In the genomic region with DNA sequence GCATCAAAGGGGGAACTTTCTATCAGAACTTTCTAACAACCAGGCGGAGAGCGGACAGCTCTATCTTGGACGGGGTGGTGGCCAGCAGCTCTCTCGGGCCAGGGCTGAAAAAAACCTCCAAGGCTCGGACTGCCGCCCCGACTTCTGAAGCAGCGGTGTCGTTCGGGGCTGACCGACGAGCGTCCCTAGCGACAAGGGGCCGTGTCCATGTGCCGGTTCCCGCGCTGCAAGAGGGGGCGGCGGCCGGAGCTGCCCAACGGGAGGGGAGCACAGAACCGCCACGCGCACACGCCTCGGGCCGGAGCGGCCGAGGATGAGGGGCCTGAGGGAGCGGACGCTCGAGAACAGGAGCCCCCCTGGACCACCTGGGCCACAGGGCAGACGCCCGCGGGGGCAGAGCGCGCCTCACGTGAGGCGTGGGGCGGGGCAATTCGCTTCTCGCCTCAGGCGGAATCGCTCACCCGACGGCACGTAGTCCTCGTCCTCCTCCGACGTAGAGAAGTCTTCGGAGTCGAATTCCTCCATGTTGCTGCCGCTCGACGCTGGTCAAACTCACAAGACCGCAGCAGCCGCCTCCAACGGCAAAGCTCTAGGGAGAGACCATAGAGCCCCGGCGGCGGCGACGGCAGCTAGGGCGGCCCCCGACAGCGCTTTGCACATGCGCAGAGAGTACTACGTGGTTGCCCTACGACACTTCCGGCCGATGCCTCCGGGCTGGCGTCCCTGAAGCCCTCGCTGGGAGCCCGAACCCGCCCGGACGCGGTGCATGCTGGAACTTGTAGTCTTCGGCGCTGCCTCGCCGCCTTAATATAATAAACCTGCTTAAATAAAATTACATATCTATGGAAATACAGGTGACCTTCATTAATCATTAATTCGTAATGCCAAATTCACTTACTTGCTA, we compare ENCODE assay signal across 1 cellular context.
TF ChIP-seq lines count a peak whose summit lies in the region.

A gene (minus strand): TSS at position 676 of the 904 bp plus-strand sequence. CDS start 151 bp downstream, at position 525.

TF ChIP-seq in HEK293, 187 proteins besides CTCF, POLR2A, EP300 and RAD21 (continued from another document and continues in another):
- TF ChIP-seq, protein P1, sequence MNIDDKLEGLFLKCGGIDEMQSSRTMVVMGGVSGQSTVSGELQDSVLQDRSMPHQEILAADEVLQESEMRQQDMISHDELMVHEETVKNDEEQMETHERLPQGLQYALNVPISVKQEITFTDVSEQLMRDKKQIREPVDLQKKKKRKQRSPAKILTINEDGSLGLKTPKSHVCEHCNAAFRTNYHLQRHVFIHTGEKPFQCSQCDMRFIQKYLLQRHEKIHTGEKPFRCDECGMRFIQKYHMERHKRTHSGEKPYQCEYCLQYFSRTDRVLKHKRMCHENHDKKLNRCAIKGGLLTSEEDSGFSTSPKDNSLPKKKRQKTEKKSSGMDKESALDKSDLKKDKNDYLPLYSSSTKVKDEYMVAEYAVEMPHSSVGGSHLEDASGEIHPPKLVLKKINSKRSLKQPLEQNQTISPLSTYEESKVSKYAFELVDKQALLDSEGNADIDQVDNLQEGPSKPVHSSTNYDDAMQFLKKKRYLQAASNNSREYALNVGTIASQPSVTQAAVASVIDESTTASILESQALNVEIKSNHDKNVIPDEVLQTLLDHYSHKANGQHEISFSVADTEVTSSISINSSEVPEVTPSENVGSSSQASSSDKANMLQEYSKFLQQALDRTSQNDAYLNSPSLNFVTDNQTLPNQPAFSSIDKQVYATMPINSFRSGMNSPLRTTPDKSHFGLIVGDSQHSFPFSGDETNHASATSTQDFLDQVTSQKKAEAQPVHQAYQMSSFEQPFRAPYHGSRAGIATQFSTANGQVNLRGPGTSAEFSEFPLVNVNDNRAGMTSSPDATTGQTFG (tag by site-specific recombination; IDR thresholded peaks at IDR 0.05; ENCODE audit: borderline replicate concordance): no peak
- TF ChIP-seq ZNF514 (tag by site-specific recombination; IDR thresholded peaks at IDR 0.05) (no peak), ZNF555 (tag by site-specific recombination; conservative IDR thresholded peaks at IDR 0.05) (no peak), SP7 (tag by site-specific recombination; IDR thresholded peaks at IDR 0.05) (peak; percentile 70), ZNF302 (tag by site-specific recombination; IDR thresholded peaks at IDR 0.05; ENCODE audit: low read depth) (no peak), ZNF394 (tag by site-specific recombination; IDR thresholded peaks at IDR 0.05; ENCODE audit: borderline replicate concordance) (no peak; the same call in 1 of the 2 replicates), GLIS1 (tag by site-specific recombination; IDR thresholded peaks at IDR 0.05) (peak; percentile 56), ZNF341 (tag by site-specific recombination; IDR thresholded peaks at IDR 0.05; ENCODE audit: low read depth) (peak; percentile 74), ZNF658 (tag by site-specific recombination; IDR thresholded peaks at IDR 0.05) (no peak), SETDB1 (IDR thresholded peaks at IDR 0.05; ENCODE audit: insufficient read length, low read length) (peak; percentile 50), REPIN1 (tag by site-specific recombination; IDR thresholded peaks at IDR 0.05; ENCODE audit: low read depth) (no peak), ZNF48 (tag by site-specific recombination; IDR thresholded peaks at IDR 0.05) (no peak), TRIM28 (IDR thresholded peaks at IDR 0.05; ENCODE audit: borderline replicate concordance, low read length) (no peak), ZNF354C (tag by site-specific recombination; IDR thresholded peaks at IDR 0.05; ENCODE audit: borderline replicate concordance, low read depth) (no peak), ZNF621 (tag by site-specific recombination; IDR thresholded peaks at IDR 0.05) (no peak), ZNF843 (tag by site-specific recombination; IDR thresholded peaks at IDR 0.05) (peak; percentile 76; the same call in 1 of the 2 replicates), ZNF596 (tag by site-specific recombination; IDR thresholded peaks at IDR 0.05) (peak; percentile 42; the same call in 1 of the 2 replicates), SCRT2 (tag by site-specific recombination; IDR thresholded peaks at IDR 0.05) (no peak), WT1 (tag by site-specific recombination; IDR thresholded peaks at IDR 0.05) (peak; percentile 31; the same call in 1 of the 2 replicates), KLF1 (tag by site-specific recombination; IDR thresholded peaks at IDR 0.05) (peak; percentile 75; the same call in 1 of the 2 replicates), ZBTB48 (tag by site-specific recombination; IDR thresholded peaks at IDR 0.05) (peak; percentile 99), ZNF335 (tag by site-specific recombination; conservative IDR thresholded peaks at IDR 0.05) (peak; percentile 99), ZNF266 (tag by site-specific recombination; IDR thresholded peaks at IDR 0.05; ENCODE audit: low read depth) (no peak; the same call in 1 of the 2 replicates), HOXD13 (CRISPR knock-in tag; IDR thresholded peaks at IDR 0.05; ENCODE audit: borderline replicate concordance) (no peak), ZSCAN16 (tag by site-specific recombination; IDR thresholded peaks at IDR 0.05) (0 out of 2 replicates have a peak, but pooled peaks have one; percentile 43), ZBTB21 (tag by site-specific recombination; IDR thresholded peaks at IDR 0.05) (no peak; the same call in 1 of the 2 replicates)
- TF ChIP-seq, protein P2, sequence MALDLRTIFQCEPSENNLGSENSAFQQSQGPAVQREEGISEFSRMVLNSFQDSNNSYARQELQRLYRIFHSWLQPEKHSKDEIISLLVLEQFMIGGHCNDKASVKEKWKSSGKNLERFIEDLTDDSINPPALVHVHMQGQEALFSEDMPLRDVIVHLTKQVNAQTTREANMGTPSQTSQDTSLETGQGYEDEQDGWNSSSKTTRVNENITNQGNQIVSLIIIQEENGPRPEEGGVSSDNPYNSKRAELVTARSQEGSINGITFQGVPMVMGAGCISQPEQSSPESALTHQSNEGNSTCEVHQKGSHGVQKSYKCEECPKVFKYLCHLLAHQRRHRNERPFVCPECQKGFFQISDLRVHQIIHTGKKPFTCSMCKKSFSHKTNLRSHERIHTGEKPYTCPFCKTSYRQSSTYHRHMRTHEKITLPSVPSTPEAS (tag by site-specific recombination; IDR thresholded peaks at IDR 0.05): no peak
- TF ChIP-seq, protein P3, sequence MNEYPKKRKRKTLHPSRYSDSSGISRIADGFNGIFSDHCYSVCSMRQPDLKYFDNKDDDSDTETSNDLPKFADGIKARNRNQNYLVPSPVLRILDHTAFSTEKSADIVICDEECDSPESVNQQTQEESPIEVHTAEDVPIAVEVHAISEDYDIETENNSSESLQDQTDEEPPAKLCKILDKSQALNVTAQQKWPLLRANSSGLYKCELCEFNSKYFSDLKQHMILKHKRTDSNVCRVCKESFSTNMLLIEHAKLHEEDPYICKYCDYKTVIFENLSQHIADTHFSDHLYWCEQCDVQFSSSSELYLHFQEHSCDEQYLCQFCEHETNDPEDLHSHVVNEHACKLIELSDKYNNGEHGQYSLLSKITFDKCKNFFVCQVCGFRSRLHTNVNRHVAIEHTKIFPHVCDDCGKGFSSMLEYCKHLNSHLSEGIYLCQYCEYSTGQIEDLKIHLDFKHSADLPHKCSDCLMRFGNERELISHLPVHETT (tag by site-specific recombination; IDR thresholded peaks at IDR 0.05): no peak
- TF ChIP-seq, protein P4, sequence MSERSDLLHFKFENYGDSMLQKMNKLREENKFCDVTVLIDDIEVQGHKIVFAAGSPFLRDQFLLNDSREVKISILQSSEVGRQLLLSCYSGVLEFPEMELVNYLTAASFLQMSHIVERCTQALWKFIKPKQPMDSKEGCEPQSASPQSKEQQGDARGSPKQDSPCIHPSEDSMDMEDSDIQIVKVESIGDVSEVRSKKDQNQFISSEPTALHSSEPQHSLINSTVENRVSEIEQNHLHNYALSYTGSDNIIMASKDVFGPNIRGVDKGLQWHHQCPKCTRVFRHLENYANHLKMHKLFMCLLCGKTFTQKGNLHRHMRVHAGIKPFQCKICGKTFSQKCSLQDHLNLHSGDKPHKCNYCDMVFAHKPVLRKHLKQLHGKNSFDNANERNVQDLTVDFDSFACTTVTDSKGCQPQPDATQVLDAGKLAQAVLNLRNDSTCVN (tag by site-specific recombination; optimal IDR thresholded peaks at IDR 0.05): peak; percentile 73
- TF ChIP-seq, protein P5, sequence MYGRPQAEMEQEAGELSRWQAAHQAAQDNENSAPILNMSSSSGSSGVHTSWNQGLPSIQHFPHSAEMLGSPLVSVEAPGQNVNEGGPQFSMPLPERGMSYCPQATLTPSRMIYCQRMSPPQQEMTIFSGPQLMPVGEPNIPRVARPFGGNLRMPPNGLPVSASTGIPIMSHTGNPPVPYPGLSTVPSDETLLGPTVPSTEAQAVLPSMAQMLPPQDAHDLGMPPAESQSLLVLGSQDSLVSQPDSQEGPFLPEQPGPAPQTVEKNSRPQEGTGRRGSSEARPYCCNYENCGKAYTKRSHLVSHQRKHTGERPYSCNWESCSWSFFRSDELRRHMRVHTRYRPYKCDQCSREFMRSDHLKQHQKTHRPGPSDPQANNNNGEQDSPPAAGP (tag by site-specific recombination; IDR thresholded peaks at IDR 0.05): peak; percentile 46; the same call in 1 of the 2 replicates
- TF ChIP-seq, protein P6, sequence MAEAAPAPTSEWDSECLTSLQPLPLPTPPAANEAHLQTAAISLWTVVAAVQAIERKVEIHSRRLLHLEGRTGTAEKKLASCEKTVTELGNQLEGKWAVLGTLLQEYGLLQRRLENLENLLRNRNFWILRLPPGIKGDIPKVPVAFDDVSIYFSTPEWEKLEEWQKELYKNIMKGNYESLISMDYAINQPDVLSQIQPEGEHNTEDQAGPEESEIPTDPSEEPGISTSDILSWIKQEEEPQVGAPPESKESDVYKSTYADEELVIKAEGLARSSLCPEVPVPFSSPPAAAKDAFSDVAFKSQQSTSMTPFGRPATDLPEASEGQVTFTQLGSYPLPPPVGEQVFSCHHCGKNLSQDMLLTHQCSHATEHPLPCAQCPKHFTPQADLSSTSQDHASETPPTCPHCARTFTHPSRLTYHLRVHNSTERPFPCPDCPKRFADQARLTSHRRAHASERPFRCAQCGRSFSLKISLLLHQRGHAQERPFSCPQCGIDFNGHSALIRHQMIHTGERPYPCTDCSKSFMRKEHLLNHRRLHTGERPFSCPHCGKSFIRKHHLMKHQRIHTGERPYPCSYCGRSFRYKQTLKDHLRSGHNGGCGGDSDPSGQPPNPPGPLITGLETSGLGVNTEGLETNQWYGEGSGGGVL (tag by site-specific recombination; IDR thresholded peaks at IDR 0.05): peak; percentile 81
- TF ChIP-seq, protein P7, sequence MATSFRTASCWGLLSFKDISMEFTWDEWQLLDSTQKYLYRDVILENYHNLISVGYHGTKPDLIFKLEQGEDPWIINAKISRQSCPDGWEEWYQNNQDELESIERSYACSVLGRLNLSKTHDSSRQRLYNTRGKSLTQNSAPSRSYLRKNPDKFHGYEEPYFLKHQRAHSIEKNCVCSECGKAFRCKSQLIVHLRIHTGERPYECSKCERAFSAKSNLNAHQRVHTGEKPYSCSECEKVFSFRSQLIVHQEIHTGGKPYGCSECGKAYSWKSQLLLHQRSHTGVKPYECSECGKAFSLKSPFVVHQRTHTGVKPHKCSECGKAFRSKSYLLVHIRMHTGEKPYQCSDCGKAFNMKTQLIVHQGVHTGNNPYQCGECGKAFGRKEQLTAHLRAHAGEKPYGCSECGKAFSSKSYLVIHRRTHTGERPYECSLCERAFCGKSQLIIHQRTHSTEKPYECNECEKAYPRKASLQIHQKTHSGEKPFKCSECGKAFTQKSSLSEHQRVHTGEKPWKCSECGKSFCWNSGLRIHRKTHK (tag by site-specific recombination; IDR thresholded peaks at IDR 0.05): no peak
- TF ChIP-seq, protein P8, sequence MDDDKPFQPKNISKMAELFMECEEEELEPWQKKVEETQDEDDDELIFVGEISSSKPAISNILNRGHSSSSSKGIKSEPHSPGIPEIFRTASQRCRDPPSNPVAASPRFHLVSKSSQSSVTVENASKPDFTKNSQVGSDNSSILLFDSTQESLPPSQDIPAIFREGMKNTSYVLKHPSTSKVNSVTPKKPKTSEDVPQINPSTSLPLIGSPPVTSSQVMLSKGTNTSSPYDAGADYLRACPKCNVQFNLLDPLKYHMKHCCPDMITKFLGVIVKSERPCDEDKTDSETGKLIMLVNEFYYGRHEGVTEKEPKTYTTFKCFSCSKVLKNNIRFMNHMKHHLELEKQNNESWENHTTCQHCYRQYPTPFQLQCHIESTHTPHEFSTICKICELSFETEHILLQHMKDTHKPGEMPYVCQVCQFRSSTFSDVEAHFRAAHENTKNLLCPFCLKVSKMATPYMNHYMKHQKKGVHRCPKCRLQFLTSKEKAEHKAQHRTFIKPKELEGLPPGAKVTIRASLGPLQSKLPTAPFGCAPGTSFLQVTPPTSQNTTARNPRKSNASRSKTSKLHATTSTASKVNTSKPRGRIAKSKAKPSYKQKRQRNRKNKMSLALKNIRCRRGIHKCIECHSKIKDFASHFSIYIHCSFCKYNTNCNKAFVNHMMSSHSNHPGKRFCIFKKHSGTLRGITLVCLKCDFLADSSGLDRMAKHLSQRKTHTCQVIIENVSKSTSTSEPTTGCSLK (tag by site-specific recombination; IDR thresholded peaks at IDR 0.05): no peak
- TF ChIP-seq, protein P9, sequence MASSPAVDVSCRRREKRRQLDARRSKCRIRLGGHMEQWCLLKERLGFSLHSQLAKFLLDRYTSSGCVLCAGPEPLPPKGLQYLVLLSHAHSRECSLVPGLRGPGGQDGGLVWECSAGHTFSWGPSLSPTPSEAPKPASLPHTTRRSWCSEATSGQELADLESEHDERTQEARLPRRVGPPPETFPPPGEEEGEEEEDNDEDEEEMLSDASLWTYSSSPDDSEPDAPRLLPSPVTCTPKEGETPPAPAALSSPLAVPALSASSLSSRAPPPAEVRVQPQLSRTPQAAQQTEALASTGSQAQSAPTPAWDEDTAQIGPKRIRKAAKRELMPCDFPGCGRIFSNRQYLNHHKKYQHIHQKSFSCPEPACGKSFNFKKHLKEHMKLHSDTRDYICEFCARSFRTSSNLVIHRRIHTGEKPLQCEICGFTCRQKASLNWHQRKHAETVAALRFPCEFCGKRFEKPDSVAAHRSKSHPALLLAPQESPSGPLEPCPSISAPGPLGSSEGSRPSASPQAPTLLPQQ (tag by site-specific recombination; IDR thresholded peaks at IDR 0.05): peak; percentile 69
- TF ChIP-seq, protein P10, sequence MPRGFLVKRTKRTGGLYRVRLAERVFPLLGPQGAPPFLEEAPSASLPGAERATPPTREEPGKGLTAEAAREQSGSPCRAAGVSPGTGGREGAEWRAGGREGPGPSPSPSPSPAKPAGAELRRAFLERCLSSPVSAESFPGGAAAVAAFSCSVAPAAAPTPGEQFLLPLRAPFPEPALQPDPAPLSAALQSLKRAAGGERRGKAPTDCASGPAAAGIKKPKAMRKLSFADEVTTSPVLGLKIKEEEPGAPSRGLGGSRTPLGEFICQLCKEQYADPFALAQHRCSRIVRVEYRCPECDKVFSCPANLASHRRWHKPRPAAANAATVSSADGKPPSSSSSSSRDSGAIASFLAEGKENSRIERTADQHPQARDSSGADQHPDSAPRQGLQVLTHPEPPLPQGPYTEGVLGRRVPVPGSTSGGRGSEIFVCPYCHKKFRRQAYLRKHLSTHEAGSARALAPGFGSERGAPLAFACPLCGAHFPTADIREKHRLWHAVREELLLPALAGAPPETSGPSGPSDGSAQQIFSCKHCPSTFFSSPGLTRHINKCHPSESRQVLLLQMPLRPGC (tag by site-specific recombination; IDR thresholded peaks at IDR 0.05): peak; percentile 60; the same call in 1 of the 2 replicates
- TF ChIP-seq, protein P11, sequence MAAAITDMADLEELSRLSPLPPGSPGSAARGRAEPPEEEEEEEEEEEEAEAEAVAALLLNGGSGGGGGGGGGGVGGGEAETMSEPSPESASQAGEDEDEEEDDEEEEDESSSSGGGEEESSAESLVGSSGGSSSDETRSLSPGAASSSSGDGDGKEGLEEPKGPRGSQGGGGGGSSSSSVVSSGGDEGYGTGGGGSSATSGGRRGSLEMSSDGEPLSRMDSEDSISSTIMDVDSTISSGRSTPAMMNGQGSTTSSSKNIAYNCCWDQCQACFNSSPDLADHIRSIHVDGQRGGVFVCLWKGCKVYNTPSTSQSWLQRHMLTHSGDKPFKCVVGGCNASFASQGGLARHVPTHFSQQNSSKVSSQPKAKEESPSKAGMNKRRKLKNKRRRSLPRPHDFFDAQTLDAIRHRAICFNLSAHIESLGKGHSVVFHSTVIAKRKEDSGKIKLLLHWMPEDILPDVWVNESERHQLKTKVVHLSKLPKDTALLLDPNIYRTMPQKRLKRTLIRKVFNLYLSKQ (tag by site-specific recombination; IDR thresholded peaks at IDR 0.05; ENCODE audit: borderline replicate concordance): no peak
